20 cellular contexts compared by ENCODE assay signal in genomic region chr11:77071077-77071476, GRCh38. TPM values are rescaled to one million over a fixed set of nuclear protein-coding genes. Genes with fewer than 3 reads are reported as not detected.
DNase-seq lines count a peak whose midpoint lies in the region; ATAC-seq and TF ChIP-seq lines count a peak whose summit lies in the region.
"Had no signal": no experiment of that assay in that cellular context is flagged by ENCODE, and none has a peak within 500 bp of the region (broad histone marks: within the 10 kb centered on the region; RNA-seq: fewer than 3 reads in every experiment).

No MANE protein-coding gene starts in this region.

- TF ChIP-seq CTCF in GM20000 (IDR thresholded peaks at IDR 0.05; ENCODE audit: extremely low read depth, missing control alignments) (no peak), ascending aorta (IDR thresholded peaks at IDR 0.05) (no peak), suprapubic skin (IDR thresholded peaks at IDR 0.05) (no peak)

- H3K9ac ChIP-seq in mucosa of stomach (ENCODE audit: low read length), result peak overlapping the region; percentile 15

- no peaks in the 10 kb centered on the region for H3K36me3 ChIP-seq in ascending aorta
- H3K36me3 ChIP-seq in mucosa of stomach (ENCODE audit: control insufficient read depth, insufficient read depth, low read length), result no peaks in the 10 kb centered on the region
- H3K36me3 ChIP-seq in suprapubic skin, result no peaks in the 10 kb centered on the region

- intact Hi-C loops in ascending aorta (cut with DNase I), result no loop called here

- DNase-seq in GM20000 (ENCODE audit: low spot score) (peak; percentile 6), ascending aorta (ENCODE audit: low spot score in 2 of 2) (peak in 1 of 2 donors; percentile 58), suprapubic skin (ENCODE audit: low spot score in 2 of 2) (peak; percentile 43 to 67), NCI-H1105 treated with DMSO at 0.1 percent for 48 hours (lab: John Stamatoyannopoulos, UW) (no peak)
- DNase-seq: ACHN; CD4-positive, alpha-beta memory T cell; DMS79; NCI-H1436 treated with DMSO at 0.1 percent for 48 hours; NCI-H2081 treated with DMSO at 0.1 percent for 48 hours; NCI-H226; NCI-H69; NK-92 treated with Interleukin-12 subunit alpha and Interleukin-12 subunit beta, amount 100 ng/mL, for 24 hours had no signal

- H3K9me3 ChIP-seq in ascending aorta, result no peaks in the 10 kb centered on the region
- no peaks in the 10 kb centered on the region for H3K9me3 ChIP-seq in mucosa of stomach (ENCODE audit: control insufficient read depth, low read length)
- no peaks in the 10 kb centered on the region for H3K9me3 ChIP-seq in suprapubic skin

- no peak overlapping the region for H3K4me3 ChIP-seq in ascending aorta
- no peak overlapping the region for H3K4me3 ChIP-seq in mucosa of stomach (ENCODE audit: low read length)
- H3K4me3 ChIP-seq in suprapubic skin, result no peak overlapping the region
- H3K4me3 ChIP-seq: GM12878, GM23338 had no signal

- no peak for TF ChIP-seq EP300 in suprapubic skin (IDR thresholded peaks at IDR 0.05)

- H3K4me1 ChIP-seq in ascending aorta (peaks cover 20 to 55% of the 10 kb centered on the region in 2 donors), mucosa of stomach (ENCODE audit: control insufficient read depth, insufficient read depth, low read length) (peaks cover 76% of the 10 kb centered on the region), suprapubic skin (peaks cover 48% of the 10 kb centered on the region)

- 87% methylated on average over 6 of the region's 7 CpGs for WGBS in suprapubic skin

- no peak for TF ChIP-seq POLR2A in suprapubic skin (IDR thresholded peaks at IDR 0.05)

- H3K27me3 ChIP-seq in ascending aorta (no peaks in the 10 kb centered on the region), mucosa of stomach (ENCODE audit: control insufficient read depth, insufficient read depth, low read length) (no peaks in the 10 kb centered on the region), suprapubic skin (no peaks in the 10 kb centered on the region)

- ATAC-seq in HG03442 (IDR thresholded peaks at IDR 0.05; ENCODE audit: unreplicated experiment) (no peak), GM18870 (IDR thresholded peaks at IDR 0.05; ENCODE audit: unreplicated experiment) (no peak), GM18498 (IDR thresholded peaks at IDR 0.05; ENCODE audit: unreplicated experiment) (no peak)
- ATAC-seq: GM12878, GM23338 had no signal

- H3K27ac ChIP-seq in ascending aorta, result peak overlapping the region; percentile 89 to 96
- no peak overlapping the region for H3K27ac ChIP-seq in suprapubic skin
- H3K27ac ChIP-seq: RWPE1 had no signal

RNA-seq across cellular contexts. Expression of gene CAPN5, which starts 4.3 kb away (rescaled TPM):
- total RNA-seq in ascending aorta (7.9 TPM), suprapubic skin (1 to 10 TPM in 3 of 4 donors, under 1 TPM in 1; 0.87 to 2.0 (median 1.1) TPM)

RNA-seq across cellular contexts. Expression of gene OMP, which starts 31.6 kb away (rescaled TPM):
- total RNA-seq in ascending aorta (not detected), suprapubic skin (1 to 10 TPM in 1 of 4 donors, not detected in 3; 9.6 TPM)
- total RNA-seq: G401, GM12878 had no signal

RNA-seq across cellular contexts. Expression of gene B3GNT6, which starts 36.9 kb away (rescaled TPM):
- total RNA-seq in ascending aorta (not detected), suprapubic skin (not detected)
- total RNA-seq: CD4-positive, alpha-beta memory T cell; G401; GM12878; GM23338 had no signal

RNA-seq across cellular contexts. Expression of gene MYO7A, which starts 57.0 kb away (rescaled TPM):
- 46.4 TPM for total RNA-seq in ascending aorta
- total RNA-seq in suprapubic skin, result 1 to 10 TPM in 3 of 4 donors, under 1 TPM in 1; 0.34 to 2.4 (median 2.0) TPM
